Comparison of ENCODE assay signal across 8 cellular contexts in the genomic region with DNA sequence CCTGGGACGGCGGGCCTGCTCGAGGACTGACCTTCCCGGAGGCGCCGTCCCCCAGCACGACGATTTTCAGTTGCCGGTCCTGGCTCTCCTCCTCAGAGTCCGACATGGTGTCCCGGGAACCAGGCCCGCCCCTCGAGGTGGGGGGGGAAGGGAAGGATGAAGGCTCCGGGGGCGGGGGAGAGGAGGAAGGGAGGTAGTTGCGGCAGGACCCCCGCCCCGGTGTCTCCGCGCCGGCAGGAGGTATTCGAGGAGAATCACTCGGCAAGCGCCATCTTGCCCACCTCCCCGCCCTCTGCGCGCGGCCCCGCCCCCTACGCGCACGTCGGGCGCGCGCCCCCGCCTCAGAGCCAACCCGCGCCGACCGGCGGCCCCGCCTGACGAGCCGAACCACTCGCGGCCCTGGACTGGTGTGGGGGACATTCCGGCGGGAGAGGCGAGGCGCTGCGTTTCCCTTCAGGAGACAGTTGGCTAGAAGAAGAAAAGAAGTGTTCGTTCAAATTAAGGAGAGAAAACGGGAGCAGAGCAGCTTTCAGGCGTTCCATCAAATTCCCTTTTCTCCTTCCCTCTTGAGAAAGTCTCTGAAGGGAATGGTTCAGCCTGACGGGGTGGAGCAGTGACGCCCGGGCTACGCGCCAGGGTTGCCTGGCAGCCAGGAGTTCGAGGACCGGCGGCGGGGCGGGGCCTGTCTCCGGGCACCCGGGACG. TPM values are rescaled to one million over a fixed set of nuclear protein-coding genes. Genes with fewer than 3 reads are reported as not detected.
DNase-seq lines count a peak whose midpoint lies in the region; ATAC-seq, FAIRE-seq and TF ChIP-seq lines count a peak whose summit lies in the region.

A gene (minus strand): TSS at position 296 of the 704 bp plus-strand sequence.

- no peaks in the 10 kb centered on the region for H3K9me3 ChIP-seq in endothelial cell of umbilical vein (replicated peaks; ENCODE audit: control insufficient read depth, insufficient read depth, low read length)

- H3K4me3 ChIP-seq in endothelial cell of umbilical vein (replicated peaks in 1 of 3; ENCODE audit: insufficient read depth in 1 of 3, low read depth in 1 of 3, low read length in 3 of 3): peak within 1 kb of the TSS; percentile 64 to 82 (median 66)

- dilution Hi-C loops in endothelial cell of umbilical vein (cut with MboI; ENCODE audit: extremely low pct_ligation_motif_present, low sequenced_read_pairs): no loop called here

- peaks cover 7 to 18% (median 16%) of the 10 kb centered on the region in 3 donors for H3K4me1 Mint-ChIP-seq in IgD-negative memory B cell

- TF ChIP-seq POLR2A in endothelial cell of umbilical vein (IDR thresholded peaks at IDR 0.05; ENCODE audit: low read depth, low read length): no peak

- POLR2A ChIA-PET in endothelial cell of umbilical vein (lab: Charles Lee): no interaction called here

- intact Hi-C loops in endothelial cell of umbilical vein (cut with micrococcal nuclease): loop anchor here (1.0 to 5.0 kb wide), 3 partner anchors 61 to 1518 kb away; a partner anchor contains a TSS

- H3K36me3 Mint-ChIP-seq in IgD-negative memory B cell: no peaks in the 10 kb centered on the region

- peak; percentile 96 for ATAC-seq in GM21576 (IDR thresholded peaks at IDR 0.05; ENCODE audit: unreplicated experiment)

- peak; percentile 43 for FAIRE-seq in endothelial cell of umbilical vein (lab: Jason Lieb, UNC)

- DNase-seq in DMS114 treated with DMSO at 0.1 percent for 48 hours (lab: John Stamatoyannopoulos, UW; ENCODE audit: unreplicated experiment) (peak; percentile 87), OCI-M1 (lab: John Stamatoyannopoulos, UW) (peak; percentile 96), activated T-cell treated with anti-CD3 and anti-CD28 coated beads for 24 hours (ENCODE audit: low read depth) (peak; percentile 89), endothelial cell of umbilical vein (ENCODE audit: low read depth, low spot score) (peak; percentile 93), midbrain (lab: John Stamatoyannopoulos, UW) (peak; percentile 98)
- DNase-seq in stimulated activated CD8-positive, alpha-beta memory T cell treated with anti-CD3 and anti-CD28 coated beads, Interleukin-15, amount 100 ng/mL, for 48 hours (ENCODE audit: low read depth in 2 of 2): peak; percentile 84 to 86

- peak within 1 kb of the TSS; percentile 78 for H3K4me2 ChIP-seq in endothelial cell of umbilical vein (ENCODE audit: insufficient read depth, low read length)

- peaks cover 0 to 6% (median 0%) of the 10 kb centered on the region in 3 donors for H3K9me3 Mint-ChIP-seq in IgD-negative memory B cell

- H3K9ac ChIP-seq in endothelial cell of umbilical vein (replicated peaks; ENCODE audit: extremely low read depth, insufficient read depth, low read length): peak within 1 kb of the TSS; percentile 93

- H3K4me3 Mint-ChIP-seq in IgD-negative memory B cell: peak within 1 kb of the TSS; percentile 75 to 99 (median 96)

- H3K27me3 ChIP-seq in endothelial cell of umbilical vein (ENCODE audit: control insufficient read depth in 2 of 2, insufficient read depth in 2 of 2, low read length in 2 of 2): peaks cover 4 to 15% of the 10 kb centered on the region in 2 experiments

- H3K4me1 ChIP-seq in endothelial cell of umbilical vein (ENCODE audit: control insufficient read depth, extremely low read depth, insufficient read depth, low read length): peaks cover 11% of the 10 kb centered on the region

- H3K27ac ChIP-seq in endothelial cell of umbilical vein (ENCODE audit: insufficient read depth, low read depth, low read length): peak within 1 kb of the TSS; percentile 97

- peak within 1 kb of the TSS; percentile 86 for H2AFZ ChIP-seq in endothelial cell of umbilical vein (ENCODE audit: low read depth, low read length)

- peaks cover 9% of the 10 kb centered on the region for H3K79me2 ChIP-seq in endothelial cell of umbilical vein (ENCODE audit: control insufficient read depth, insufficient read depth, low read length)

- H3K27ac Mint-ChIP-seq in IgD-negative memory B cell: peak within 1 kb of the TSS; percentile 80 to 100 (median 99)

- TF ChIP-seq CTCF in endothelial cell of umbilical vein (IDR thresholded peaks at IDR 0.05; ENCODE audit: extremely low read depth in 1 of 2, insufficient read depth in 1 of 2, low read depth in 1 of 2, low read length in 2 of 2): no peak

- CTCF ChIA-PET in endothelial cell of umbilical vein (lab: Charles Lee): interaction anchor here (0.9 to 1.2 kb wide), 3 partner anchors 10 to 65 kb away, joined by 3 to 6 read pairs (median 4); no protein-coding TSS in a partner anchor

- peaks cover 3% of the 10 kb centered on the region for H4K20me1 ChIP-seq in endothelial cell of umbilical vein (replicated peaks; ENCODE audit: control insufficient read depth, extremely low read depth, insufficient read depth, low read length)

- H3K36me3 ChIP-seq in endothelial cell of umbilical vein (ENCODE audit: control insufficient read depth in 2 of 2, extremely low read depth in 1 of 2, insufficient read depth in 2 of 2, low read length in 2 of 2): no peaks in the 10 kb centered on the region

- peaks cover 11% of the 10 kb centered on the region for H3K27me3 Mint-ChIP-seq in IgD-negative memory B cell

- no peaks in the 10 kb centered on the region for H3K9me1 ChIP-seq in endothelial cell of umbilical vein (replicated peaks; ENCODE audit: control insufficient read depth, extremely low read depth, insufficient read depth, low read length)

- BruUV-seq in endothelial cell of umbilical vein (replicated peaks; lab: Mats Ljungman, UMichigan): no TSS peak

TF ChIP-seq in endothelial cell of umbilical vein, 7 proteins besides CTCF, POLR2A, EP300 and RAD21:
- TF ChIP-seq EZH2 (IDR thresholded peaks at IDR 0.05; ENCODE audit: borderline replicate concordance, low read depth, low read length, severe bottlenecking): no peak
- TF ChIP-seq, protein P1, sequence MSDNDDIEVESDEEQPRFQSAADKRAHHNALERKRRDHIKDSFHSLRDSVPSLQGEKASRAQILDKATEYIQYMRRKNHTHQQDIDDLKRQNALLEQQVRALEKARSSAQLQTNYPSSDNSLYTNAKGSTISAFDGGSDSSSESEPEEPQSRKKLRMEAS (IDR thresholded peaks at IDR 0.05; ENCODE audit: insufficient read depth, insufficient read length): no peak
- TF ChIP-seq MYC (IDR thresholded peaks at IDR 0.05; ENCODE audit: low read depth, low read length): no peak
- peak; percentile 42 for TF ChIP-seq POLR2AphosphoS5 (IDR thresholded peaks at IDR 0.05; ENCODE audit: insufficient read depth, low read depth, low read length)
- no peak for TF ChIP-seq JUN (IDR thresholded peaks at IDR 0.05; ENCODE audit: borderline replicate concordance, insufficient read depth, insufficient read length, low read depth)
- TF ChIP-seq GATA2 (IDR thresholded peaks at IDR 0.05; ENCODE audit: insufficient read depth, insufficient read length, low read depth, low read length): no peak
- no peak for TF ChIP-seq FOS (IDR thresholded peaks at IDR 0.05; ENCODE audit: borderline replicate concordance, insufficient read depth, low read length)

RNA-seq across cellular contexts. Expression of the gene that starts here (rescaled TPM):
- polyA plus RNA-seq in IgD-negative memory B cell: 12.1 TPM
- total RNA-seq in endothelial cell of umbilical vein: 13.2 and 15.5 TPM in 2 replicates
- polyA plus RNA-seq in endothelial cell of umbilical vein: 10.9 and 13.0 TPM in 2 replicates
- polyA plus RNA-seq in endothelial cell of umbilical vein (2011; cell fraction: cytosol; rRNA removed): 13.9 and 16.0 TPM in 2 replicates
- 16.5 and 18.9 TPM in 2 replicates for polyA plus RNA-seq in endothelial cell of umbilical vein (2011; cell fraction: nucleus; rRNA removed)
- 14.1 and 14.9 TPM in 2 replicates for polyA plus RNA-seq in endothelial cell of umbilical vein (2012)
- polyA minus RNA-seq in endothelial cell of umbilical vein: 7.9 and 8.3 TPM in 2 replicates
- polyA minus RNA-seq in endothelial cell of umbilical vein (2011; cell fraction: cytosol; rRNA and poly(A)+ RNA removed): 4.8 TPM
- 21.5 and 21.7 TPM in 2 replicates for polyA minus RNA-seq in endothelial cell of umbilical vein (2011; cell fraction: nucleus; rRNA and poly(A)+ RNA removed)

Comparison
In these comparisons a context has a peak if more than half of its experiments do, and no peak if none do; other contexts are left out.
1. Peak in every context shown above with its lines: DNase-seq, ATAC-seq, H3K4me3 ChIP-seq and H3K27ac ChIP-seq.